ENCODE assay signal across 24 cellular contexts in genomic region chr16:23256440-23256839, GRCh38. TPM values are rescaled to one million over a fixed set of nuclear protein-coding genes. Genes with fewer than 3 reads are reported as not detected.
"Had no signal": no experiment of that assay in that cellular context is flagged by ENCODE, and none has a peak within 500 bp of the region (broad histone marks: within the 10 kb centered on the region; RNA-seq: fewer than 3 reads in every experiment).

No MANE protein-coding gene starts in this region.

- H3K36me3 ChIP-seq: Peyer's patch, SJSA1 had no signal

- H3K4me3 ChIP-seq: Peyer's patch, SJSA1, SK-N-MC had no signal

- ATAC-seq: HepG2 had no signal

- FAIRE-seq: HepG2 had no signal

- H3K27ac ChIP-seq: Peyer's patch, SJSA1, SK-N-MC had no signal

- DNase-seq: IMR-90, Karpas-422, KG1, MM.1S, NCI-H1092 treated with DMSO at 0.1 percent for 48 hours, NCI-H1436, NCI-H187, NCI-H2029, NCI-H2081 treated with DMSO at 0.1 percent for 48 hours, NCI-H2171, NCI-H226, NCI-H446, NCI-H510A, NCI-H524 treated with DMSO at 0.1 percent for 48 hours, NCI-H69, NCI-H774, Peyer's patch, Right ventricle myocardium superior, SIG-M5 had no signal

- H3K4me1 ChIP-seq: Peyer's patch had no signal

- H3K9me3 ChIP-seq: Peyer's patch, SJSA1 had no signal

- H3K27me3 ChIP-seq: Peyer's patch, SJSA1 had no signal

RNA-seq across cellular contexts. Expression of gene SCNN1B, which starts 45.7 kb away (rescaled TPM):
- total RNA-seq: HepG2, HT1080, IMR-90, Right ventricle myocardium superior, RPMI7951, SJSA1 had no signal
- polyA plus RNA-seq: HepG2, IMR-90 had no signal
